In the genomic region with DNA sequence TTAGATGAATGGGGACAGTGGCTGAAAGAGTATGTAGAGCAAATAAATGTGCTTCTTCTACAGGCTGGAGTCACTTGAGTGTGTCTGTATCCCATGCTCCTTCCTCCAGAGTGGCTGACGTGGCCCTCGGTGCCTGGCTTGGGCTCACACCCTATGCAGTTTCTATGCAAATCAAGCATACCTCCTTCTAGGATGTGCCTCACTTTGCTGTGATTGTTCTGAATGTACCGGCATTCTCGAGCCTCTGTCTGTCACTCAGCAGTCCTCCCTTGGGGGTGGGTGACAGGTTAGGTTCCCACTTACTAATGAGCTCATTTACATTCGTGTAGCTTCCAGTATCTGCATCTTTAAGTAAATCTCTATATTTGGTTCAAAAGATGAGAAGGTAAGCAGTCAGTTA, we compare ENCODE assay signal across 12 cellular contexts.
DNase-seq lines count a peak whose midpoint lies in the region; ATAC-seq lines count a peak whose summit lies in the region.
"Had no signal": no experiment of that assay in that cellular context is flagged by ENCODE, and none has a peak within 500 bp of the region (broad histone marks: within the 10 kb centered on the region; RNA-seq: fewer than 3 reads in every experiment).

No MANE protein-coding gene starts in this region.

- ATAC-seq in GM18520 (IDR thresholded peaks at IDR 0.05; ENCODE audit: unreplicated experiment) (peak; percentile 66), GM21619 (IDR thresholded peaks at IDR 0.05; ENCODE audit: unreplicated experiment) (peak; percentile 58), HG03095 (IDR thresholded peaks at IDR 0.05; ENCODE audit: unreplicated experiment) (peak; percentile 44), HG03135 (IDR thresholded peaks at IDR 0.05; ENCODE audit: unreplicated experiment) (no peak)
- ATAC-seq: left lobe of liver had no signal

- DNase-seq in islet precursor cell, result peak; percentile 59
- DNase-seq in NCI-H146 treated with DMSO at 0.1 percent for 48 hours (lab: John Stamatoyannopoulos, UW; ENCODE audit: unreplicated experiment), result no peak
- no peak for DNase-seq in NCI-H2081 treated with DMSO at 0.1 percent for 48 hours (lab: John Stamatoyannopoulos, UW)
- DNase-seq in NCI-H2107 (lab: John Stamatoyannopoulos, UW), result no peak
- DNase-seq: activated T-cell treated with anti-CD3 and anti-CD28 coated beads for 4 hours, gastrocnemius medialis, GF-D8 had no signal
